8 cellular contexts compared by ENCODE assay signal in the genomic region with DNA sequence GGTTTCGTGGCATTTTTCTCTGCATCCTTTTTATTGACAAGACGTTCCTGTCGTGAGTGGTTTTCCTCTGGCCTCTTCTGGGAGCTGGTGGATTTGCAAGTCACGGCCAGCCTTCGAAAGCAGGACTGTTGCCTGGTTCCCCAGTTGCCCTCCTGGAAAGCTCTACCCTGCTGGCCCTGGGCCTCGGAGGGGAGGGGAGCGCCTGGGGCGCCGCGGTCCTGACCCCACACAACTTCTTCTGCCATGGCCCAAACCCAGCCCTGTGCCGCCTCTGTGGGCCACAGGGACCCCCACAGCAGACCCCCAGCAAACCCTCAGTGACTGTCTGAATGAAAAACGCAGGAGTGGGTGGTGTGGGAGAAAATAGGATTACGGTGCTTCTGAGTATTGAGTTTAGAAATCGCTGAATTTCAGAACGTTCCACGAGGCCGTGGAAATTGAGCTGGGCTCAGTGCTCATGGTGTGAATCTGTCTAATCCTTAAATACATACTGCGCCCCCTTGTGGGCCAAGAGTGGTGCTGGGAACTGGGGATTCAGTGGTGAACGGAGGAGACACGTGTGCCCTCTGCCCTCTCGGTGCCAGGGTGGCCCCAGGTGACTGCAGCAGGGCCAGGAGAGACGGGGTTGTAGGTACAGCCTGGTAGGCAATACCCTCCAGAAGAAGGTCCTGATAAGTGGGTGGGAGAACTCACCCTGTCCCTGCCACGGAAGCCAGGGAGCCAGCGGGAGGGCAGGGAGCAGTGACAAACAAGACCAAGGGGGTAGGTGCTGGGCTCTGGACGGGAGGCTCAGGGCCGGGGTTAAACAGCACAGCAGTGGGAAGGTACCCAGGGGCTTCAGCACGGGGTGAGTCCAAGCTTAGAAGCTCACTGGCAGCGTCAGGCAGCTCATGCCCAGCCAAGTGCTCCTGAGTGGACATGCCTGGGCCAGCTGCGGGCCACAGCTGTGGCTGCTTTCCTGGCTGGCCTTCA.
DNase-seq lines count a peak whose midpoint lies in the region; ATAC-seq, FAIRE-seq and TF ChIP-seq lines count a peak whose summit lies in the region.

No MANE protein-coding gene starts in this region.

- peak; percentile 53 to 77 (median 67) for DNase-seq in CD4-positive, alpha-beta memory T cell
- DNase-seq in HTR-8/SVneo (ENCODE audit: insufficient read length, low spot score) (peak; percentile 79), RCC 7860 (ENCODE audit: low spot score) (peak; percentile 44), fibroblast of villous mesenchyme (ENCODE audit: low read depth) (peak; percentile 82), omental fat pad (ENCODE audit: low spot score) (peak; percentile 78), testis (peak; percentile 77)
- DNase-seq in activated T-helper 1 cell treated with anti-CD3 and anti-CD28 coated beads, Interleukin-12 subunit alpha, Interleukin-12 subunit beta, Interleukin-2, Interleukin-4 antibody, amounts not matched to agents 30 ng/mL and 10 ng/mL and 1 ng/mL, durations not matched to agents 14 hours and 24 hours and 36 hours (ENCODE audit: low spot score): peak; percentile 51

- H3K9me3 Mint-ChIP-seq in CD4-positive, alpha-beta memory T cell: peaks cover 0 to under 1% (median 0%) of the 10 kb centered on the region in 8 donors
- H3K9me3 Mint-ChIP-seq in activated T-helper 1 cell treated with anti-CD3 and anti-CD28 coated beads, Interleukin-12 subunit alpha, Interleukin-12 subunit beta, Interleukin-2, Interleukin-4 antibody, amounts not matched to agents 30 ng/mL and 10 ng/mL and 1 ng/mL, durations not matched to agents 14 hours and 24 hours and 36 hours: peaks cover under 1% of the 10 kb centered on the region

- CTCF ChIA-PET in CD4-positive, alpha-beta memory T cell (lab: Charles Lee; ENCODE audit: partially characterized antibody): interaction anchor here (1.0 to 3.2 kb wide), 9 partner anchors 9 to 46 kb away, joined by 3 to 16 read pairs (median 5); no protein-coding TSS in a partner anchor

- peaks cover 37 to 65% (median 47%) of the 10 kb centered on the region in 4 donors for H3K4me1 Mint-ChIP-seq in CD4-positive, alpha-beta memory T cell
- H3K4me1 Mint-ChIP-seq in activated T-helper 1 cell treated with anti-CD3 and anti-CD28 coated beads, Interleukin-12 subunit alpha, Interleukin-12 subunit beta, Interleukin-2, Interleukin-4 antibody, amounts not matched to agents 30 ng/mL and 10 ng/mL and 1 ng/mL, durations not matched to agents 14 hours and 24 hours and 36 hours (ENCODE audit: low read depth): peaks cover 18% of the 10 kb centered on the region

- no peaks in the 10 kb centered on the region for H3K27me3 Mint-ChIP-seq in CD4-positive, alpha-beta memory T cell
- peaks cover 12% of the 10 kb centered on the region for H3K27me3 Mint-ChIP-seq in activated T-helper 1 cell treated with anti-CD3 and anti-CD28 coated beads, Interleukin-12 subunit alpha, Interleukin-12 subunit beta, Interleukin-2, Interleukin-4 antibody, amounts not matched to agents 30 ng/mL and 10 ng/mL and 1 ng/mL, durations not matched to agents 14 hours and 24 hours and 36 hours (ENCODE audit: insufficient read depth)

- FAIRE-seq in HTR-8/SVneo (lab: Jason Lieb, UNC) (peak; percentile 76), RCC 7860 (lab: Jason Lieb, UNC) (no peak)

- ATAC-seq in omental fat pad (ENCODE audit: low FRiP score) (no peak), GM18520 (IDR thresholded peaks at IDR 0.05; ENCODE audit: unreplicated experiment) (no peak)

- no peaks in the 10 kb centered on the region for H3K36me3 Mint-ChIP-seq in CD4-positive, alpha-beta memory T cell
- H3K36me3 Mint-ChIP-seq in activated T-helper 1 cell treated with anti-CD3 and anti-CD28 coated beads, Interleukin-12 subunit alpha, Interleukin-12 subunit beta, Interleukin-2, Interleukin-4 antibody, amounts not matched to agents 30 ng/mL and 10 ng/mL and 1 ng/mL, durations not matched to agents 14 hours and 24 hours and 36 hours (ENCODE audit: low read depth): peaks cover under 1% of the 10 kb centered on the region

- H3K4me1 ChIP-seq in CD4-positive, alpha-beta memory T cell (ENCODE audit: insufficient read depth, low read length): peaks cover 38% of the 10 kb centered on the region
- no peaks in the 10 kb centered on the region for H3K4me1 ChIP-seq in testis

- no peaks in the 10 kb centered on the region for H3K9me3 ChIP-seq in CD4-positive, alpha-beta memory T cell (ENCODE audit: control insufficient read depth in 1 of 2, low read length in 2 of 2)
- H3K9me3 ChIP-seq in testis: no peaks in the 10 kb centered on the region

- POLR2A ChIA-PET in CD4-positive, alpha-beta memory T cell (lab: Charles Lee; ENCODE audit: partially characterized antibody): interaction anchor here (1.1 to 1.8 kb wide), 2 partner anchors 10 to 12 kb away, joined by 3 to 5 read pairs; no protein-coding TSS in a partner anchor

- 70 to 76% methylated on average over 26 to 29 of the region's 29 CpGs for WGBS in testis, 2 donors

- no peaks in the 10 kb centered on the region for H3K36me3 ChIP-seq in CD4-positive, alpha-beta memory T cell (ENCODE audit: insufficient read depth, low read length)
- H3K36me3 ChIP-seq in testis (ENCODE audit: low read depth, missing control alignments): no peaks in the 10 kb centered on the region

- no peak overlapping the region for H3K4me3 ChIP-seq in CD4-positive, alpha-beta memory T cell (ENCODE audit: low read length in 2 of 2)
- H3K4me3 ChIP-seq in fibroblast of villous mesenchyme (ENCODE audit: low read depth, low read length) (no peak overlapping the region), testis (no peak overlapping the region)

- peak; percentile 73 for TF ChIP-seq CTCF in fibroblast of villous mesenchyme (IDR thresholded peaks at IDR 0.05; ENCODE audit: insufficient read depth, low read depth, low read length)
- no peak for TF ChIP-seq CTCF in omental fat pad (IDR thresholded peaks at IDR 0.05)
- TF ChIP-seq CTCF in testis (IDR thresholded peaks at IDR 0.05): peak in 2 of 3 experiments; percentile 46 to 57

- intact Hi-C loops in CD4-positive, alpha-beta memory T cell (cut with micrococcal nuclease): loop anchor here (1.0 kb wide), 1 partner anchor 43 kb away; no protein-coding TSS in a partner anchor
- intact Hi-C loops in activated T-helper 1 cell treated with anti-CD3 and anti-CD28 coated beads, Interleukin-12 subunit alpha, Interleukin-12 subunit beta, Interleukin-2, Interleukin-4 antibody, amounts not matched to agents 30 ng/mL and 10 ng/mL and 1 ng/mL, durations not matched to agents 14 hours and 24 hours and 36 hours (cut with micrococcal nuclease): loop anchor here (2.0 to 10.0 kb wide), 2 partner anchors 236 to 588 kb away; a partner anchor contains a TSS
- intact Hi-C loops in testis (cut with DNase I; ENCODE audit: low total_unique reads): no loop called here

- peak overlapping the region in 7 of 8 donors; percentile 12 to 82 (median 53) for H3K4me3 Mint-ChIP-seq in CD4-positive, alpha-beta memory T cell
- no peak overlapping the region for H3K4me3 Mint-ChIP-seq in activated T-helper 1 cell treated with anti-CD3 and anti-CD28 coated beads, Interleukin-12 subunit alpha, Interleukin-12 subunit beta, Interleukin-2, Interleukin-4 antibody, amounts not matched to agents 30 ng/mL and 10 ng/mL and 1 ng/mL, durations not matched to agents 14 hours and 24 hours and 36 hours

- peak overlapping the region in 4 of 7 donors; percentile 27 to 47 (median 39) for H3K27ac Mint-ChIP-seq in CD4-positive, alpha-beta memory T cell
- no peak overlapping the region for H3K27ac Mint-ChIP-seq in activated T-helper 1 cell treated with anti-CD3 and anti-CD28 coated beads, Interleukin-12 subunit alpha, Interleukin-12 subunit beta, Interleukin-2, Interleukin-4 antibody, amounts not matched to agents 30 ng/mL and 10 ng/mL and 1 ng/mL, durations not matched to agents 14 hours and 24 hours and 36 hours

- TF ChIP-seq POLR2A in testis (IDR thresholded peaks at IDR 0.05): no peak

- H3K27me3 ChIP-seq in CD4-positive, alpha-beta memory T cell (ENCODE audit: insufficient read depth, low read length): no peaks in the 10 kb centered on the region
- H3K27me3 ChIP-seq in testis: no peaks in the 10 kb centered on the region

- no peak overlapping the region for H3K27ac ChIP-seq in CD4-positive, alpha-beta memory T cell (ENCODE audit: low read depth, low read length)
- no peak overlapping the region for H3K27ac ChIP-seq in testis

Comparison
In these comparisons a context has a peak if more than half of its experiments do, and no peak if none do; other contexts are left out.
1. CTCF ChIP-seq: peak in fibroblast of villous mesenchyme (single experiment) and testis (2 of 3); none in omental fat pad (0 of 3).
2. Peak in every context shown above with its lines, with median percentiles within 50 percentile points of each other: DNase-seq.